In the genomic region with DNA sequence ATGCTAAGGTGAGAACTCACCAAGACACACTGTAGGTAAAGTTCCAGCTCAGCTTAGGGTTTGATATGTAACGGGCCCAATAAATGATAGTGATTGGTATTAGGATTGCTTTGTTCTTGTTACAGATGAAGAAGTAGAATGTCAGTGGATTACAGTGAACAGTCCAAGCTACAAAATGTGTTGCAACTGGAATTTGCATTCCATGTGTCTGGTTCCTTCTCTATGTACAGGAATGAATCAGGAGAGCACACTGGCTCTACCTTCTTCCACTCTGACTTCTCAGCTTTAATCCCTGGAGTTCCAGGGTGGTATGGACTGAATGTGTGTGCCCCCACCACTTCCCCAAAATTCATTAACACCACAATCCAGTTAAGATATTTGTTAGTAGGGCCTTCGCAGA, we compare ENCODE assay signal across 8 cellular contexts.
"Had no signal": no experiment of that assay in that cellular context is flagged by ENCODE, and none has a peak within 500 bp of the region (broad histone marks: within the 10 kb centered on the region; RNA-seq: fewer than 3 reads in every experiment).

No MANE protein-coding gene starts in this region.

- FAIRE-seq: H1, H54, HepG2, K562 had no signal

- DNase-seq: H9, HCEC 1CT, KG1 had no signal

- H3K27ac Mint-ChIP-seq: GM23338, H9 had no signal

- H3K9me3 Mint-ChIP-seq: GM23338 had no signal

- ATAC-seq: GM23338, HepG2, K562 had no signal

- H3K4me3 Mint-ChIP-seq: GM23338, H9 had no signal

- H3K4me3 ChIP-seq: GM23338, K562 had no signal
